Comparison of ENCODE assay signal across 13 cellular contexts in genomic region chr4:147840846-147841732, GRCh38.
DNase-seq lines count a peak whose midpoint lies in the region; ATAC-seq and TF ChIP-seq lines count a peak whose summit lies in the region.
"Had no signal": no experiment of that assay in that cellular context is flagged by ENCODE, and none has a peak within 500 bp of the region (broad histone marks: within the 10 kb centered on the region; RNA-seq: fewer than 3 reads in every experiment).

No MANE protein-coding gene starts in this region.

- H3K36me3 ChIP-seq in sigmoid colon (no peaks in the 10 kb centered on the region), Karpas-422 (ENCODE audit: insufficient read depth, low read length) (no peaks in the 10 kb centered on the region)

- TF ChIP-seq CTCF in sigmoid colon (IDR thresholded peaks at IDR 0.05): no peak

- WGBS in sigmoid colon, 2 donors: 68 to 82% methylated on average over 4 of the region's 4 CpGs

- DNase-seq in sigmoid colon (no peak), HK-2 (ENCODE audit: unreplicated experiment) (no peak), Ammon's horn (ENCODE audit: low spot score) (no peak), C1 segment of cervical spinal cord (lab: John Stamatoyannopoulos, UW) (no peak), Karpas-422 (no peak)
- DNase-seq: amygdala; effector memory CD4-positive, alpha-beta T cell; naive thymus-derived CD8-positive, alpha-beta T cell; NCI-H748 treated with DMSO at 0.1 percent for 48 hours had no signal

- ATAC-seq in GM19035 (IDR thresholded peaks at IDR 0.05; ENCODE audit: unreplicated experiment): peak; percentile 53
- ATAC-seq in HG02642 (IDR thresholded peaks at IDR 0.05; ENCODE audit: poor library complexity, unreplicated experiment): peak; percentile 70
- peak; percentile 57 for ATAC-seq in HG03558 (IDR thresholded peaks at IDR 0.05; ENCODE audit: extremely low read depth, unreplicated experiment)
- ATAC-seq: naive thymus-derived CD8-positive, alpha-beta T cell; stimulated activated memory B cell treated with anti-CD40 and anti-IgM and Interleukin-4, amounts not matched to agents 10 μg/mL and 1 μg/mL and 100 μg/mL, for 72 hours had no signal

- H3K9ac ChIP-seq in Karpas-422 (ENCODE audit: low read length): no peak overlapping the region

- no peaks in the 10 kb centered on the region for H4K20me1 ChIP-seq in Karpas-422 (ENCODE audit: insufficient read depth, low read depth, low read length)

- H2AFZ ChIP-seq in Karpas-422 (ENCODE audit: low read length): no peak overlapping the region

- no peak for TF ChIP-seq POLR2A in sigmoid colon (IDR thresholded peaks at IDR 0.05)

- intact Hi-C loops in sigmoid colon (cut with DNase I): no loop called here

- no peaks in the 10 kb centered on the region for H3K9me3 ChIP-seq in sigmoid colon
- no peaks in the 10 kb centered on the region for H3K9me3 ChIP-seq in Karpas-422 (ENCODE audit: low read length)

- H3K4me3 ChIP-seq in sigmoid colon (no peak overlapping the region), Karpas-422 (ENCODE audit: low read length) (no peak overlapping the region)

- no peaks in the 10 kb centered on the region for H3K27me3 ChIP-seq in sigmoid colon
- no peaks in the 10 kb centered on the region for H3K27me3 ChIP-seq in Karpas-422 (ENCODE audit: low read length)

- no peak overlapping the region for H3K4me2 ChIP-seq in Karpas-422 (ENCODE audit: low read depth, low read length, poor library complexity, severe bottlenecking)

- no peaks in the 10 kb centered on the region for H3K9me2 ChIP-seq in Karpas-422 (replicated peaks; ENCODE audit: insufficient read depth, low read length)

- no peaks in the 10 kb centered on the region for H3K79me2 ChIP-seq in Karpas-422 (ENCODE audit: low read length)

- H3K27ac ChIP-seq in sigmoid colon: peak overlapping the region; percentile 68 to 96 (median 91)
- H3K27ac ChIP-seq in Karpas-422 (ENCODE audit: low read length): no peak overlapping the region

- TF ChIP-seq EP300 in sigmoid colon (IDR thresholded peaks at IDR 0.05): no peak

- peaks cover 0 to 81% (median 55%) of the 10 kb centered on the region in 4 donors for H3K4me1 ChIP-seq in sigmoid colon
- H3K4me1 ChIP-seq in Karpas-422 (ENCODE audit: low read length): no peaks in the 10 kb centered on the region
